In genomic region chr2:157856157-157856455, GRCh38 we compare ENCODE assay signal across 1 cellular context.
TF ChIP-seq lines count a peak whose summit lies in the region.

No MANE protein-coding gene starts in this region.

TF ChIP-seq in IMR-90, 13 proteins besides CTCF, POLR2A, EP300 and RAD21:
- TF ChIP-seq SMC3 (IDR thresholded peaks at IDR 0.05; ENCODE audit: low read depth, low read length) (no peak), NFE2L2 (IDR thresholded peaks at IDR 0.05; ENCODE audit: low read depth, low read length) (no peak), BHLHE40 (IDR thresholded peaks at IDR 0.05; ENCODE audit: low read depth, low read length) (no peak), CEBPB (IDR thresholded peaks at IDR 0.05; ENCODE audit: low read depth, low read length) (no peak), FOS (IDR thresholded peaks at IDR 0.05; ENCODE audit: low read depth, low read length) (no peak), MAZ (IDR thresholded peaks at IDR 0.05; ENCODE audit: borderline replicate concordance, low read depth, low read length) (no peak), RCOR1 (IDR thresholded peaks at IDR 0.05; ENCODE audit: insufficient replicate concordance, low read length) (no peak), MXI1 (IDR thresholded peaks at IDR 0.05; ENCODE audit: borderline replicate concordance, low read depth, low read length) (no peak), RFX5 (IDR thresholded peaks at IDR 0.05; ENCODE audit: low read depth, low read length) (no peak), MAFK (IDR thresholded peaks at IDR 0.05; ENCODE audit: low read depth, low read length) (no peak; the same call in 1 of the 2 replicates)
- TF ChIP-seq, protein P1, sequence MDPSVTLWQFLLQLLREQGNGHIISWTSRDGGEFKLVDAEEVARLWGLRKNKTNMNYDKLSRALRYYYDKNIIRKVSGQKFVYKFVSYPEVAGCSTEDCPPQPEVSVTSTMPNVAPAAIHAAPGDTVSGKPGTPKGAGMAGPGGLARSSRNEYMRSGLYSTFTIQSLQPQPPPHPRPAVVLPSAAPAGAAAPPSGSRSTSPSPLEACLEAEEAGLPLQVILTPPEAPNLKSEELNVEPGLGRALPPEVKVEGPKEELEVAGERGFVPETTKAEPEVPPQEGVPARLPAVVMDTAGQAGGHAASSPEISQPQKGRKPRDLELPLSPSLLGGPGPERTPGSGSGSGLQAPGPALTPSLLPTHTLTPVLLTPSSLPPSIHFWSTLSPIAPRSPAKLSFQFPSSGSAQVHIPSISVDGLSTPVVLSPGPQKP (IDR thresholded peaks at IDR 0.05; ENCODE audit: borderline replicate concordance, low read depth, low read length) = no peak
- TF ChIP-seq, protein P2, sequence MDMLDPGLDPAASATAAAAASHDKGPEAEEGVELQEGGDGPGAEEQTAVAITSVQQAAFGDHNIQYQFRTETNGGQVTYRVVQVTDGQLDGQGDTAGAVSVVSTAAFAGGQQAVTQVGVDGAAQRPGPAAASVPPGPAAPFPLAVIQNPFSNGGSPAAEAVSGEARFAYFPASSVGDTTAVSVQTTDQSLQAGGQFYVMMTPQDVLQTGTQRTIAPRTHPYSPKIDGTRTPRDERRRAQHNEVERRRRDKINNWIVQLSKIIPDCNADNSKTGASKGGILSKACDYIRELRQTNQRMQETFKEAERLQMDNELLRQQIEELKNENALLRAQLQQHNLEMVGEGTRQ (IDR thresholded peaks at IDR 0.05; ENCODE audit: low read depth, low read length) = no peak
